In the genomic region with DNA sequence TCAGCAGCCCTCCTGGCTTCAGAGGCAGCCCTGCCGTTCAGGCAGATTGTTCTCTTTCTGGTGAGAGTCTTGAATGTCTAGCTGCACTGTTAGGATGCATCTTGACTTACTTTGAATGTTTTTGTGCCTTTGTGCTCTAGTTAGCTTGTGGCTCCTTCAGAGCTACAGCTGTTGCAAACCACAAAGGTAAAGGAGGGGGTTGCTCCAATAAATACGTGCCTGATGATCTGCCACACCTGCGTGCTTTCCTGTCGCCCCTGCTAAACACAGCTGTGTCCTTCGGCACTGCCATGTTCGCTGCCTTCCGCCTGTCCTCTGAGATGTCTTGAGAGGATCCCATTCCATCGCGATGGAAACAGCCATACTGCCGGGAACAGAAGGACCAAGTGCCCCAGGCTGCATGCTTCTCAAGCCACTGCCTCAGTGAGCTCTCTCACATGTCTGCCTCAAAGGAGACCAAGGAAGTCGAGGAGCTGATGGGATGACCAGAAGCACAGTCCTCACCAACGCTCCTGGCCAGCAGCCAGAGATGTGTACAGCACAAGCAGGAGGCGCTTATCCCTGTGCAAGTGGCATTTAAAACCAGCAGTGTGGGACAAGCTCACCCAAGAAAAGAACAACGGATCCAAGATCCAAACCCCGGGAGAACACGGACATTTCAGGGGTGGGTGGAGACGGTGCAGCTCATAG, we compare ENCODE assay signal across 19 cellular contexts. TPM values are rescaled to one million over a fixed set of nuclear protein-coding genes. Genes with fewer than 3 reads are reported as not detected.
DNase-seq lines count a peak whose midpoint lies in the region; ATAC-seq and TF ChIP-seq lines count a peak whose summit lies in the region.
"Had no signal": no experiment of that assay in that cellular context is flagged by ENCODE, and none has a peak within 500 bp of the region (broad histone marks: within the 10 kb centered on the region; RNA-seq: fewer than 3 reads in every experiment).

No MANE protein-coding gene starts in this region.

- DNase-seq in EH (ENCODE audit: low read depth) (peak; percentile 15), M059J (ENCODE audit: low read depth) (peak; percentile 8), upper lobe of right lung (no peak), posterior vena cava (ENCODE audit: low spot score) (no peak)
- DNase-seq: activated CD4-positive, alpha-beta T cell treated with anti-CD3 and anti-CD28 coated beads for 1 hour; activated naive CD4-positive, alpha-beta T cell treated with anti-CD3 and anti-CD28 coated beads, Interleukin-2, amount 50 U/mL, for 16 hours; activated T-cell treated with anti-CD3 and anti-CD28 coated beads, Interleukin-2, amount 50 U/mL, for 48 hours; DMS53; heart left ventricle; NCI-H1694; NCI-H69; small intestine; stimulated activated CD4-positive, alpha-beta T cell treated with anti-CD3 and anti-CD28 coated beads, Interleukin-1b, Interleukin-23, amount 100 ng/mL, for 48 hours had no signal

- no peak for ATAC-seq in HG03280 (IDR thresholded peaks at IDR 0.05; ENCODE audit: unreplicated experiment)
- ATAC-seq in upper lobe of right lung = no peak
- ATAC-seq: heart left ventricle had no signal

- TF ChIP-seq CTCF in upper lobe of right lung (IDR thresholded peaks at IDR 0.05) = no peak

- H3K4me3 ChIP-seq in upper lobe of right lung = no peak overlapping the region
- H3K4me3 ChIP-seq: ascending aorta, heart left ventricle had no signal

- H3K36me3 ChIP-seq in upper lobe of right lung = no peaks in the 10 kb centered on the region
- H3K36me3 ChIP-seq: ascending aorta, heart left ventricle had no signal

- intact Hi-C loops in upper lobe of right lung (cut with DNase I) (no loop called here), posterior vena cava (cut with DNase I) (loop anchor here in 1 of 2 donors (1.0 kb wide), 1 partner anchor 49 kb away; no protein-coding TSS in a partner anchor)

- H3K27me3 ChIP-seq in upper lobe of right lung = peaks cover 5% of the 10 kb centered on the region
- H3K27me3 ChIP-seq: ascending aorta had no signal

- H3K27ac ChIP-seq in cingulate gyrus (ENCODE audit: low read depth, low read length) (peak overlapping the region; percentile 30), temporal lobe (ENCODE audit: low read depth, low read length) (peak overlapping the region; percentile 52), upper lobe of right lung (no peak overlapping the region)
- H3K27ac ChIP-seq: ascending aorta, epithelial cell of prostate, heart left ventricle, KMS-11 had no signal

- H3K4me1 ChIP-seq in upper lobe of right lung = peaks cover 5% of the 10 kb centered on the region

- no peaks in the 10 kb centered on the region for H3K9me3 ChIP-seq in upper lobe of right lung
- H3K9me3 ChIP-seq: ascending aorta, heart left ventricle had no signal

RNA-seq across cellular contexts. Expression of gene SMIM12, which starts 12.0 kb away (rescaled TPM):
- total RNA-seq in M059J (2014; rRNA removed; shearing (Covaris generic)) = 36.1 and 44.9 TPM in 2 replicates
- total RNA-seq in temporal lobe = 7.4 TPM
- 38.6 TPM for total RNA-seq in upper lobe of right lung
- 10 to 100 TPM; 52.3 to 57.5 TPM for total RNA-seq in posterior vena cava

RNA-seq across cellular contexts. Expression of gene DLGAP3, which starts 57.9 kb away (rescaled TPM):
- total RNA-seq in M059J (2014; rRNA removed; shearing (Covaris generic)) = 0.05 TPM in 1 of 2 replicates, not detected in the other
- 5.9 TPM for total RNA-seq in temporal lobe
- total RNA-seq in upper lobe of right lung = 0.35 TPM
- total RNA-seq in posterior vena cava = under 1 TPM; 0.37 to 0.57 TPM
- total RNA-seq: ascending aorta had no signal

Comparison
In these comparisons a context has a peak if more than half of its experiments do, and no peak if none do; other contexts are left out.
1. DNase-seq: peak in EH (single experiment) and M059J (single experiment); none in upper lobe of right lung (single experiment) and posterior vena cava (single experiment).